ENCODE assay signal across 7 cellular contexts in the genomic region with DNA sequence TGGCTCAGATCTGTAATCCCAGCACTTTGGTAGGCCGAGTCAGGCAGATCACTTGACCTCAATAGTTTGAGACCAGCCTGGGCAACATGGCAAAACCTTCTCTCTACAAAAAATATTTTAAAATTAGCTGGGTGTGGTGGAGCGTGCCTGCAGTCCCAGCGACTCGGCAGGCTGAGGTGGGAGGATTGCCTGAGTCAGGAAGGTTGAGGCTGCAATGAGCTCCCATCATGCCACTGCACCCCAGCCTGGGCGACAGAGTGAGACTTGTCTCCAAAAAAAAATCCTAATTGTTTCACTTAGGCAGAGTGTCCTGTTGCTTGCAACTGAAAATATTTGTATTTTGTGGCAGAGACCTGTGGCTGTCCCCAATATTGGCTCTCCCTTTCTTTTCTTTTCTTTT. TPM values are rescaled to one million over a fixed set of nuclear protein-coding genes. Genes with fewer than 3 reads are reported as not detected.
"Had no signal": no experiment of that assay in that cellular context is flagged by ENCODE, and none has a peak within 500 bp of the region (broad histone marks: within the 10 kb centered on the region; RNA-seq: fewer than 3 reads in every experiment).

No MANE protein-coding gene starts in this region.

RNA-seq across cellular contexts. Expression of a gene that starts 7.8 kb away (rescaled TPM):
- total RNA-seq: LHCN-M2, MCF 10A, OCI-LY7, PC-3, SK-MEL-5 had no signal
- polyA plus RNA-seq: SK-N-SH had no signal

RNA-seq across cellular contexts. Expression of a gene that starts 32.4 kb away (rescaled TPM):
- total RNA-seq: HT-29, LHCN-M2, MCF 10A, OCI-LY7, PC-3, SK-MEL-5 had no signal
- polyA plus RNA-seq: SK-N-SH had no signal
